9 cellular contexts compared by ENCODE assay signal in the genomic region with DNA sequence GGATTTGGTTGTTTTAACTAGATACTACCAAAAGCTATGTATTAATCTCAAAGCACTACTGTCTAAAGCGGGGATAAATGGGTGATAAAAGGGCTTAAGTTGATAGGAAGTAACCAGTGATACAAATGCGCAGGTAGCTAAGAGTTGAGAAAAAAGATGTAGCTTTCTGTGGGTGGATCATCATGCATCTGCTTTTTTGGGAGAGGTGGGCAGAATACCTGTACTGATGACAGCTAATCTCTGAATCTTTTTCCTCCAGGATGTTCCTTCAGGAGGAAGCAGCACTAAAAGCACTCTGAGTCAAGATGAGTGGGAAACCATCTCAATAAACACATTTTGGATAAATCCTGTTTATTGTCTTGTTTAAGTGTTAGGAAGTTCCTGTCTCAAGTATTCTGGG. TPM values are rescaled to one million over a fixed set of nuclear protein-coding genes. Genes with fewer than 3 reads are reported as not detected.
DNase-seq lines count a peak whose midpoint lies in the region; ATAC-seq lines count a peak whose summit lies in the region.
"Had no signal": no experiment of that assay in that cellular context is flagged by ENCODE, and none has a peak within 500 bp of the region (broad histone marks: within the 10 kb centered on the region; RNA-seq: fewer than 3 reads in every experiment).

No MANE protein-coding gene starts in this region.

- H3K9me3 ChIP-seq in subcutaneous abdominal adipose tissue (ENCODE audit: control insufficient read depth in 5 of 5, low read length in 5 of 5): no peaks in the 10 kb centered on the region

- peaks cover 39% of the 10 kb centered on the region for H3K4me1 Mint-ChIP-seq in activated CD4-positive, alpha-beta T cell treated with anti-CD3 and anti-CD28 coated beads for 36 hours
- peaks cover 38% of the 10 kb centered on the region for H3K4me1 Mint-ChIP-seq in activated naive CD8-positive, alpha-beta T cell (ENCODE audit: low read depth)
- H3K4me1 Mint-ChIP-seq in immature natural killer cell: peaks cover 33 to 48% of the 10 kb centered on the region in 2 donors

- peak overlapping the region in 4 of 5 donors; percentile 93 to 99 (median 96) for H3K9ac ChIP-seq in subcutaneous abdominal adipose tissue (ENCODE audit: low read length in 5 of 5)

- CTCF ChIA-PET in activated CD4-positive, alpha-beta T cell treated with anti-CD3 and anti-CD28 coated beads for 36 hours (lab: Charles Lee): interaction anchor here (0.6 to 7.7 kb wide), 3 partner anchors 16 to 1329 kb away, joined by 3 to 66 read pairs (median 4); a partner anchor contains a TSS

- H3K36me3 Mint-ChIP-seq in activated CD4-positive, alpha-beta T cell treated with anti-CD3 and anti-CD28 coated beads for 36 hours (ENCODE audit: low read depth): peaks cover 49% of the 10 kb centered on the region
- H3K36me3 Mint-ChIP-seq in activated naive CD8-positive, alpha-beta T cell: peaks cover 21% of the 10 kb centered on the region
- peaks cover 20 to 27% (median 25%) of the 10 kb centered on the region in 3 donors for H3K36me3 Mint-ChIP-seq in immature natural killer cell

- no peak for DNase-seq in activated CD4-positive, alpha-beta T cell treated with anti-CD3 and anti-CD28 coated beads for 36 hours
- DNase-seq in activated CD4-positive, alpha-beta T cell treated with anti-CD3 and anti-CD28 coated beads for 1 hour: no peak
- no peak for DNase-seq in immature natural killer cell
- no peak for DNase-seq in activated CD4-positive, alpha-beta T cell treated with anti-CD3 and anti-CD28 coated beads for 48 hours
- DNase-seq in stimulated activated CD4-positive, alpha-beta T cell treated with anti-CD3 and anti-CD28 coated beads, Interleukin-4, amount 100 ng/mL, for 1 hour: no peak
- DNase-seq in NK-92 (lab: John Stamatoyannopoulos, UW; ENCODE audit: unreplicated experiment): no peak
- DNase-seq: SW 1271 had no signal

- H3K4me1 ChIP-seq in subcutaneous abdominal adipose tissue (ENCODE audit: control insufficient read depth in 5 of 5, insufficient read depth in 5 of 5, low read length in 5 of 5): peaks cover 3 to 24% (median 23%) of the 10 kb centered on the region in 5 donors

- peak overlapping the region; percentile 96 for H3K27ac Mint-ChIP-seq in activated CD4-positive, alpha-beta T cell treated with anti-CD3 and anti-CD28 coated beads for 36 hours
- H3K27ac Mint-ChIP-seq in activated naive CD8-positive, alpha-beta T cell: peak overlapping the region; percentile 99
- peak overlapping the region; percentile 98 to 100 (median 99) for H3K27ac Mint-ChIP-seq in immature natural killer cell

- peak overlapping the region; percentile 95 to 100 (median 99) for H3K4me3 ChIP-seq in subcutaneous abdominal adipose tissue (ENCODE audit: low read depth in 1 of 5, low read length in 5 of 5)

- intact Hi-C loops in activated CD4-positive, alpha-beta T cell treated with anti-CD3 and anti-CD28 coated beads for 36 hours (cut with DNase I, micrococcal nuclease): loop anchor here (2.0 to 5.0 kb wide), 7 partner anchors 69 to 335 kb away; a partner anchor contains a TSS

- H3K9me3 Mint-ChIP-seq in activated CD4-positive, alpha-beta T cell treated with anti-CD3 and anti-CD28 coated beads for 36 hours (ENCODE audit: low read depth): no peaks in the 10 kb centered on the region
- no peaks in the 10 kb centered on the region for H3K9me3 Mint-ChIP-seq in activated naive CD8-positive, alpha-beta T cell (ENCODE audit: low read depth)
- H3K9me3 Mint-ChIP-seq in immature natural killer cell: no peaks in the 10 kb centered on the region

- no peak for ATAC-seq in activated CD4-positive, alpha-beta T cell treated with anti-CD3 and anti-CD28 coated beads for 36 hours

- peak overlapping the region; percentile 95 for H3K27ac ChIP-seq in subcutaneous abdominal adipose tissue (ENCODE audit: low read depth, low read length)

- H3K27me3 ChIP-seq in subcutaneous abdominal adipose tissue (ENCODE audit: control insufficient read depth in 5 of 5, insufficient read depth in 4 of 5, low read length in 5 of 5): no peaks in the 10 kb centered on the region

- peaks cover 11 to 39% (median 24%) of the 10 kb centered on the region in 5 donors for H3K36me3 ChIP-seq in subcutaneous abdominal adipose tissue (ENCODE audit: control insufficient read depth in 5 of 5, insufficient read depth in 5 of 5, low read length in 5 of 5)

- peak overlapping the region; percentile 93 for H3K4me3 Mint-ChIP-seq in activated CD4-positive, alpha-beta T cell treated with anti-CD3 and anti-CD28 coated beads for 36 hours
- peak overlapping the region; percentile 99 for H3K4me3 Mint-ChIP-seq in activated naive CD8-positive, alpha-beta T cell
- peak overlapping the region; percentile 95 to 99 (median 98) for H3K4me3 Mint-ChIP-seq in immature natural killer cell

- POLR2A ChIA-PET in activated CD4-positive, alpha-beta T cell treated with anti-CD3 and anti-CD28 coated beads for 36 hours (lab: Charles Lee): interaction anchor here (0.6 to 2.0 kb wide), 6 partner anchors 14 to 88 kb away, joined by 3 to 25 read pairs (median 16); a partner anchor contains a TSS

- H3K27me3 Mint-ChIP-seq in activated CD4-positive, alpha-beta T cell treated with anti-CD3 and anti-CD28 coated beads for 36 hours: no peaks in the 10 kb centered on the region
- no peaks in the 10 kb centered on the region for H3K27me3 Mint-ChIP-seq in activated naive CD8-positive, alpha-beta T cell
- peaks cover 7 to 18% (median 7%) of the 10 kb centered on the region in 3 donors for H3K27me3 Mint-ChIP-seq in immature natural killer cell (ENCODE audit: low read depth in 3 of 3)

RNA-seq across cellular contexts. Expression of a gene that starts 1.2 kb away (rescaled TPM):
- total RNA-seq in activated CD4-positive, alpha-beta T cell treated with anti-CD3 and anti-CD28 coated beads for 36 hours: 1,000 to 10,000 TPM; 1,867 to 2,094 TPM
- polyA plus RNA-seq in immature natural killer cell: over 10,000 TPM in 1 of 3 donors, 1,000 to 10,000 TPM in 2; 7,421 to 15,806 (median 9,939) TPM

RNA-seq across cellular contexts. Expression of a gene that starts 5.7 kb away (rescaled TPM):
- total RNA-seq in activated CD4-positive, alpha-beta T cell treated with anti-CD3 and anti-CD28 coated beads for 36 hours: 10 to 100 TPM; 16.6 to 19.0 TPM
- polyA plus RNA-seq in immature natural killer cell: not detected

RNA-seq across cellular contexts. Expression of a gene that starts 14.3 kb away (rescaled TPM):
- 100 to 1,000 TPM; 107 to 145 TPM for total RNA-seq in activated CD4-positive, alpha-beta T cell treated with anti-CD3 and anti-CD28 coated beads for 36 hours
- 100 to 1,000 TPM; 365 to 460 (median 440) TPM for polyA plus RNA-seq in immature natural killer cell

RNA-seq across cellular contexts. Expression of a gene that starts 24.1 kb away (rescaled TPM):
- 1 to 10 TPM; 8.5 to 9.1 TPM for total RNA-seq in activated CD4-positive, alpha-beta T cell treated with anti-CD3 and anti-CD28 coated beads for 36 hours
- 10 to 100 TPM; 10.0 to 17.6 (median 15.2) TPM for polyA plus RNA-seq in immature natural killer cell

RNA-seq across cellular contexts. Expression of a gene that starts 28.5 kb away (rescaled TPM):
- total RNA-seq in activated CD4-positive, alpha-beta T cell treated with anti-CD3 and anti-CD28 coated beads for 36 hours: 10 to 100 TPM; 64.4 to 65.5 TPM
- polyA plus RNA-seq in immature natural killer cell: 10 to 100 TPM; 52.3 to 84.8 (median 54.6) TPM
